8 cellular contexts compared by ENCODE assay signal in genomic region chrX:154458116-154458953, GRCh38. TPM values are rescaled to one million over a fixed set of nuclear protein-coding genes. Genes with fewer than 3 reads are reported as not detected.
A peak's percentile ranks its signal among the peaks of the same experiment; 100 is the strongest.
DNase-seq lines count a peak whose midpoint lies in the region; ATAC-seq and TF ChIP-seq lines count a peak whose summit lies in the region.

PLXNA3 (plus strand) TSS chrX:154458281; CDS start chrX:154460184, 1,903 bp downstream.

- DNase-seq in DMS153 treated with DMSO at 0.1 percent for 48 hours (lab: John Stamatoyannopoulos, UW; ENCODE audit: unreplicated experiment) (peak; percentile 2), DMS153 (lab: John Stamatoyannopoulos, UW) (no peak), SJCRH30 (peak; percentile 43 to 51), left ventricle myocardium inferior (peak; percentile 54), DMS114 treated with DMSO at 0.1 percent for 48 hours (lab: John Stamatoyannopoulos, UW; ENCODE audit: unreplicated experiment) (no peak)

- no peaks in the 10 kb centered on the region for H3K36me3 ChIP-seq in SJCRH30
- no peaks in the 10 kb centered on the region for H3K36me3 ChIP-seq in left ventricle myocardium inferior
- H3K36me3 ChIP-seq in rectal smooth muscle tissue (ENCODE audit: control insufficient read depth, insufficient read depth, low read length): no peaks in the 10 kb centered on the region

- H3K9me3 Mint-ChIP-seq in activated naive CD8-positive, alpha-beta T cell (ENCODE audit: low read depth): no peaks in the 10 kb centered on the region

- H3K27ac Mint-ChIP-seq in activated naive CD8-positive, alpha-beta T cell: peak within 1 kb of the TSS; percentile 94

- no peak for TF ChIP-seq CTCF in left ventricle myocardium inferior (IDR thresholded peaks at IDR 0.05; ENCODE audit: borderline replicate concordance)

- intact Hi-C loops in left ventricle myocardium inferior (cut with micrococcal nuclease): no loop called here

- H3K4me3 ChIP-seq in SJCRH30: peak within 1 kb of the TSS; percentile 77
- peak within 1 kb of the TSS; percentile 75 for H3K4me3 ChIP-seq in left ventricle myocardium inferior
- peak within 1 kb of the TSS; percentile 71 for H3K4me3 ChIP-seq in rectal smooth muscle tissue (ENCODE audit: low read length)

- no peaks in the 10 kb centered on the region for H3K9me3 ChIP-seq in SJCRH30 (replicated peaks)
- no peaks in the 10 kb centered on the region for H3K9me3 ChIP-seq in left ventricle myocardium inferior (replicated peaks)

- H3K27me3 Mint-ChIP-seq in activated naive CD8-positive, alpha-beta T cell: no peaks in the 10 kb centered on the region

- no peaks in the 10 kb centered on the region for H3K27me3 ChIP-seq in SJCRH30
- H3K27me3 ChIP-seq in left ventricle myocardium inferior (ENCODE audit: low read depth): no peaks in the 10 kb centered on the region
- peaks cover 3% of the 10 kb centered on the region for H3K27me3 ChIP-seq in rectal smooth muscle tissue (ENCODE audit: control insufficient read depth, insufficient read depth, low read length)

- no peak within 1 kb of the TSS for H3K27ac ChIP-seq in SJCRH30
- peak within 1 kb of the TSS; percentile 74 for H3K27ac ChIP-seq in left ventricle myocardium inferior (replicated peaks)
- H3K27ac ChIP-seq in rectal smooth muscle tissue (ENCODE audit: low read depth, low read length): peak within 1 kb of the TSS; percentile 50

- H3K4me1 ChIP-seq in SJCRH30: no peaks in the 10 kb centered on the region
- peaks cover 9% of the 10 kb centered on the region for H3K4me1 ChIP-seq in left ventricle myocardium inferior
- H3K4me1 ChIP-seq in rectal smooth muscle tissue (ENCODE audit: control insufficient read depth, insufficient read depth, low read length): no peaks in the 10 kb centered on the region

- H3K4me3 Mint-ChIP-seq in activated naive CD8-positive, alpha-beta T cell: peak within 1 kb of the TSS; percentile 97

- no peaks in the 10 kb centered on the region for H3K36me3 Mint-ChIP-seq in activated naive CD8-positive, alpha-beta T cell

- H3K9ac ChIP-seq in rectal smooth muscle tissue (ENCODE audit: low read length): no peak within 1 kb of the TSS

- ATAC-seq in HG02970 (IDR thresholded peaks at IDR 0.05; ENCODE audit: low FRiP score, unreplicated experiment): peak; percentile 43

- H3K4me1 Mint-ChIP-seq in activated naive CD8-positive, alpha-beta T cell (ENCODE audit: low read depth): peaks cover 8% of the 10 kb centered on the region

RNA-seq across cellular contexts. Expression of gene PLXNA3, which starts in this region (rescaled TPM):
- total RNA-seq in SJCRH30 (2014; rRNA removed; shearing (Covaris generic)): 2.3 and 12.8 TPM in 2 replicates
- total RNA-seq in left ventricle myocardium inferior: 16.6 TPM

Comparison
In these comparisons a context has a peak if more than half of its experiments do, and no peak if none do; other contexts are left out.
1. DNase-seq: peak in DMS153 treated with DMSO at 0.1 percent for 48 hours (single experiment), SJCRH30 (2 of 2) and left ventricle myocardium inferior (single experiment); none in DMS153 (single experiment) and DMS114 treated with DMSO at 0.1 percent for 48 hours (single experiment).
2. Peak in every context shown above with its lines, with median percentiles within 50 percentile points of each other: H3K4me3 ChIP-seq.